ENCODE assay signal across 1 cellular context in the genomic region with DNA sequence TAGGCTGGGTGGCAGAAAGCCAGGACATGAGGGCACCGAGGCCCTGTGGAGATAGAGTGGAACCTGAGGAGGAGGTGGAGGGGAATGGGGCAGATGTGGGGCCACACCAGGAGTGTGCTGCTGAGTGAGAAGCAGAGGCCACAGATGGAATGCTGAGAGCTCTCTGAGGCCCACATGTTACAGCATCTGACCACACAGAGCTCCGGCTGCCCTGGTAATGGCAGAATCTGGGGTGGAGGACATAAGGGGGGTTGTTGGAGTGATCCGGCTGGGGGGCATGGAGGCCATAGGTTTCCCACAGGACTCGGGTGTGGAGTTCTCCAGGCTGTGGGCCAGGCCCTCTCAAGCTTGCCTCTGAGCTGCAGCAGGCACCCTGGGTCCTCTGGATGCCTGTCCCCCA.
TF ChIP-seq lines count a peak whose summit lies in the region.

No MANE protein-coding gene starts in this region.

TF ChIP-seq in HepG2, 621 proteins besides CTCF, POLR2A, EP300 and RAD21:
- TF ChIP-seq ZNF382 (CRISPR knock-in tag; IDR thresholded peaks at IDR 0.05; ENCODE audit: borderline replicate concordance) (no peak), TOPORS (CRISPR knock-in tag; IDR thresholded peaks at IDR 0.05) (no peak), RBFOX2 (IDR thresholded peaks at IDR 0.05; ENCODE audit: low read depth, low read length) (peak; percentile 43; the same call in 1 of the 2 replicates), ZNF12 (CRISPR knock-in tag; IDR thresholded peaks at IDR 0.05) (peak; percentile 71), ZNF850 (CRISPR knock-in tag; conservative IDR thresholded peaks at IDR 0.05) (no peak), E2F2 (CRISPR knock-in tag; IDR thresholded peaks at IDR 0.05; ENCODE audit: borderline replicate concordance) (no peak), AGO2 (optimal IDR thresholded peaks at IDR 0.05; ENCODE audit: low read depth, low read length) (peak; percentile 40), HIVEP1 (CRISPR knock-in tag; IDR thresholded peaks at IDR 0.05) (no peak), AKAP8 (CRISPR knock-in tag; IDR thresholded peaks at IDR 0.05) (peak; percentile 12; the same call in 1 of the 2 replicates)
